In the genomic region with DNA sequence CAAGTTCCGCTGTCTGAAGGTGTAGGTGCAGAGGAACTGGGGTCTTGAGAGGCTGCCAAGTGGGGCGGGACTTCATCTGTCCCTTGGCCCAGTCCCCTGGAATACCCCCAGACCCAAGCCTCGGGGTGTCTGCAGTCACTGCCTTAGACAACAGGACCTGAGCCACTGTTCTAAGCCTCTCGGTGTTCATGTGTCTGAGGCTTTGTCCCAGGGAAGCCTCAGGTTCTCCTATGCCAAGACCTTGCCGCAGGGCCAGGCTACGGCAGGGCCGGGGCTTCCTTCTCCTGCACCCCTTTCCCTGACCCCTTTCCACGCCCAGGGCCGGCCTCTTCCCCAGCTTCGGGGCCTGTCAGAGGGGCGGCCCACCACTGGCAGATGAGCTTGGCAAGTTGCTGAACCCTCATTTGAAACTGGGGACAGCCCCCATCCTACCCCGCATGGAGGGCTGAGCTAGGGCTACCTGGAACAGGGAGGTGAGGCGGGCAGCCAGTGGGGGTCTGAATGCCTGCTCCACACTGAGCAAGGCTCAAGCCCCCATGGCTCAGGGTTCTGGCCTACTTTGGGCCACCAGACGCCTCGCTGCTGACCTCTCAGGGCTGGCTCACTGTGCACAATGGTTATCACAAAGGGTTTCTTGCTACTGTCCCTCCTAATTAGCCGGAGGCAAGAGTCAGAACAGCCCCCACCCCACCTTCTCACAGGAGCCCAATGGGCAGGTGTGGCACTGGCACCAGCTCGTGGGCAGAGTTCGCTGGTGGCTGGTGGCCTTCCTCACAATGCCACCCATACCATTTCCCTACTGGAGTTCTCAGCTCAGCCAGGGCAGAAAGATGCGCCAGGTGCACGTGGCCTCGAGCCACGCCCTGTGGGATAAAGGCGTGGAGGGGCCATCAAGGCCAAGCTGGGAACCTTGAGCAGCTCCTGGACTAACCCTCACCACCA, we compare ENCODE assay signal across 14 cellular contexts. TPM values are rescaled to one million over a fixed set of nuclear protein-coding genes. Genes with fewer than 3 reads are reported as not detected.
"Had no signal": no experiment of that assay in that cellular context is flagged by ENCODE, and none has a peak within 500 bp of the region (broad histone marks: within the 10 kb centered on the region; RNA-seq: fewer than 3 reads in every experiment).

No MANE protein-coding gene starts in this region.

- H3K27ac ChIP-seq: coronary artery, epithelial cell of prostate had no signal

- H3K4me3 ChIP-seq: coronary artery had no signal

- H3K27me3 Mint-ChIP-seq: progenitor cell of endocrine pancreas had no signal

- H3K4me3 Mint-ChIP-seq: activated CD4-positive, alpha-beta T cell treated with anti-CD3 and anti-CD28 coated beads for 36 hours; activated CD8-positive, alpha-beta T cell treated with anti-CD3 and anti-CD28 coated beads, Interleukin-2, amount 10 ng/mL, durations not matched to agents 7 days and 5 days; activated naive CD4-positive, alpha-beta T cell treated with anti-CD3 and anti-CD28 coated beads for 36 hours; naive thymus-derived CD8-positive, alpha-beta T cell had no signal

- ATAC-seq: activated CD4-positive, alpha-beta T cell treated with anti-CD3 and anti-CD28 coated beads for 36 hours; activated CD8-positive, alpha-beta T cell treated with anti-CD3 and anti-CD28 coated beads, Interleukin-2, amount 10 ng/mL, durations not matched to agents 7 days and 5 days; naive thymus-derived CD8-positive, alpha-beta T cell had no signal

- H3K27ac Mint-ChIP-seq: activated CD8-positive, alpha-beta T cell treated with anti-CD3 and anti-CD28 coated beads, Interleukin-2, amount 10 ng/mL, durations not matched to agents 7 days and 5 days; activated naive CD4-positive, alpha-beta T cell treated with anti-CD3 and anti-CD28 coated beads for 36 hours had no signal

- DNase-seq: activated CD4-positive, alpha-beta T cell treated with anti-CD3 and anti-CD28 coated beads for 36 hours; activated CD8-positive, alpha-beta memory T cell treated with anti-CD3 and anti-CD28 coated beads, Interleukin-2, amount 50 U/mL, for 48 hours; activated CD8-positive, alpha-beta T cell treated with anti-CD3 and anti-CD28 coated beads, Interleukin-2, amount 10 ng/mL, durations not matched to agents 7 days and 5 days; activated naive CD4-positive, alpha-beta T cell treated with anti-CD3 and anti-CD28 coated beads for 36 hours; effector memory CD4-positive, alpha-beta T cell; mammary epithelial cell; naive thymus-derived CD8-positive, alpha-beta T cell; stimulated activated CD4-positive, alpha-beta T cell treated with anti-CD3 and anti-CD28 coated beads, Interleukin-12 subunit alpha, Interleukin-12 subunit beta, amount 100 ng/mL, for 4 hours had no signal

- H3K9me3 Mint-ChIP-seq: activated naive CD4-positive, alpha-beta T cell treated with anti-CD3 and anti-CD28 coated beads for 36 hours; naive thymus-derived CD8-positive, alpha-beta T cell had no signal

RNA-seq across cellular contexts. Expression of a gene that starts 7.1 kb away (rescaled TPM):
- total RNA-seq: activated CD4-positive, alpha-beta T cell treated with anti-CD3 and anti-CD28 coated beads for 36 hours; activated CD8-positive, alpha-beta T cell treated with anti-CD3 and anti-CD28 coated beads, Interleukin-2, amount 10 ng/mL, durations not matched to agents 7 days and 5 days; activated naive CD4-positive, alpha-beta T cell treated with anti-CD3 and anti-CD28 coated beads for 36 hours; cardiac septum; mammary epithelial cell; mononuclear cell; naive thymus-derived CD8-positive, alpha-beta T cell; progenitor cell of endocrine pancreas; sciatic nerve had no signal
